1 cellular context compared by ENCODE assay signal in the genomic region with DNA sequence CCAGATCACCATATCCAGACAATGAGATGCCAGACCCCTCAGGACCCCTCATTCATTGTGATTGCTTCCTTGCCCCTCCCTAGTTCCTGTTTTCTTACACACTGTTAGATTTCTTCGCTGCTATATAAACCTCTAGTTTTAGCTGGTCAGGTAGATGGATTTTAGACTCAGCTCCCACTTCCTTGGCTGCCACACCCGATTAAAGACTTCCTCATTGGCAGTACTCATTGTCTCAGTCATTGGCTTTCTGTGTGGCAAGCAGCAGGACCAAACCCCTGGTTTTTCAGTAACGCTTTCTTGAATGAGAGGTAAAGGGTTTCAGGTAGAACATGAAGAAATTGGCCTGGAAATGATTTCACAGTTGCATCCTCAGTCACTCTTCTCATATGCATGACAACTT.
TF ChIP-seq lines count a peak whose summit lies in the region.

No MANE protein-coding gene starts in this region.

TF ChIP-seq in GM23338, 12 proteins besides CTCF, POLR2A, EP300 and RAD21:
- TF ChIP-seq EZH2 (IDR thresholded peaks at IDR 0.05; ENCODE audit: low read depth, unreplicated experiment) (no peak), CREB1 (CRISPR knock-in tag; IDR thresholded peaks at IDR 0.05; ENCODE audit: low read depth) (no peak), EZH2phosphoT487 (IDR thresholded peaks at IDR 0.05; ENCODE audit: unreplicated experiment) (no peak), STAT1 (IDR thresholded peaks at IDR 0.05; ENCODE audit: unreplicated experiment) (no peak), JUNB (IDR thresholded peaks at IDR 0.05; ENCODE audit: unreplicated experiment) (no peak), NANOG (IDR thresholded peaks at IDR 0.05; ENCODE audit: borderline replicate concordance) (no peak), ETS1 (IDR thresholded peaks at IDR 0.05) (no peak), ZNF331 (CRISPR knock-in tag; IDR thresholded peaks at IDR 0.05; ENCODE audit: low read depth) (no peak), REST (IDR thresholded peaks at IDR 0.05; ENCODE audit: unreplicated experiment) (no peak), ZNF114 (CRISPR knock-in tag; IDR thresholded peaks at IDR 0.05) (no peak), POLR2AphosphoS5 (IDR thresholded peaks at IDR 0.05; ENCODE audit: low read depth) (no peak)
- TF ChIP-seq, protein P1, sequence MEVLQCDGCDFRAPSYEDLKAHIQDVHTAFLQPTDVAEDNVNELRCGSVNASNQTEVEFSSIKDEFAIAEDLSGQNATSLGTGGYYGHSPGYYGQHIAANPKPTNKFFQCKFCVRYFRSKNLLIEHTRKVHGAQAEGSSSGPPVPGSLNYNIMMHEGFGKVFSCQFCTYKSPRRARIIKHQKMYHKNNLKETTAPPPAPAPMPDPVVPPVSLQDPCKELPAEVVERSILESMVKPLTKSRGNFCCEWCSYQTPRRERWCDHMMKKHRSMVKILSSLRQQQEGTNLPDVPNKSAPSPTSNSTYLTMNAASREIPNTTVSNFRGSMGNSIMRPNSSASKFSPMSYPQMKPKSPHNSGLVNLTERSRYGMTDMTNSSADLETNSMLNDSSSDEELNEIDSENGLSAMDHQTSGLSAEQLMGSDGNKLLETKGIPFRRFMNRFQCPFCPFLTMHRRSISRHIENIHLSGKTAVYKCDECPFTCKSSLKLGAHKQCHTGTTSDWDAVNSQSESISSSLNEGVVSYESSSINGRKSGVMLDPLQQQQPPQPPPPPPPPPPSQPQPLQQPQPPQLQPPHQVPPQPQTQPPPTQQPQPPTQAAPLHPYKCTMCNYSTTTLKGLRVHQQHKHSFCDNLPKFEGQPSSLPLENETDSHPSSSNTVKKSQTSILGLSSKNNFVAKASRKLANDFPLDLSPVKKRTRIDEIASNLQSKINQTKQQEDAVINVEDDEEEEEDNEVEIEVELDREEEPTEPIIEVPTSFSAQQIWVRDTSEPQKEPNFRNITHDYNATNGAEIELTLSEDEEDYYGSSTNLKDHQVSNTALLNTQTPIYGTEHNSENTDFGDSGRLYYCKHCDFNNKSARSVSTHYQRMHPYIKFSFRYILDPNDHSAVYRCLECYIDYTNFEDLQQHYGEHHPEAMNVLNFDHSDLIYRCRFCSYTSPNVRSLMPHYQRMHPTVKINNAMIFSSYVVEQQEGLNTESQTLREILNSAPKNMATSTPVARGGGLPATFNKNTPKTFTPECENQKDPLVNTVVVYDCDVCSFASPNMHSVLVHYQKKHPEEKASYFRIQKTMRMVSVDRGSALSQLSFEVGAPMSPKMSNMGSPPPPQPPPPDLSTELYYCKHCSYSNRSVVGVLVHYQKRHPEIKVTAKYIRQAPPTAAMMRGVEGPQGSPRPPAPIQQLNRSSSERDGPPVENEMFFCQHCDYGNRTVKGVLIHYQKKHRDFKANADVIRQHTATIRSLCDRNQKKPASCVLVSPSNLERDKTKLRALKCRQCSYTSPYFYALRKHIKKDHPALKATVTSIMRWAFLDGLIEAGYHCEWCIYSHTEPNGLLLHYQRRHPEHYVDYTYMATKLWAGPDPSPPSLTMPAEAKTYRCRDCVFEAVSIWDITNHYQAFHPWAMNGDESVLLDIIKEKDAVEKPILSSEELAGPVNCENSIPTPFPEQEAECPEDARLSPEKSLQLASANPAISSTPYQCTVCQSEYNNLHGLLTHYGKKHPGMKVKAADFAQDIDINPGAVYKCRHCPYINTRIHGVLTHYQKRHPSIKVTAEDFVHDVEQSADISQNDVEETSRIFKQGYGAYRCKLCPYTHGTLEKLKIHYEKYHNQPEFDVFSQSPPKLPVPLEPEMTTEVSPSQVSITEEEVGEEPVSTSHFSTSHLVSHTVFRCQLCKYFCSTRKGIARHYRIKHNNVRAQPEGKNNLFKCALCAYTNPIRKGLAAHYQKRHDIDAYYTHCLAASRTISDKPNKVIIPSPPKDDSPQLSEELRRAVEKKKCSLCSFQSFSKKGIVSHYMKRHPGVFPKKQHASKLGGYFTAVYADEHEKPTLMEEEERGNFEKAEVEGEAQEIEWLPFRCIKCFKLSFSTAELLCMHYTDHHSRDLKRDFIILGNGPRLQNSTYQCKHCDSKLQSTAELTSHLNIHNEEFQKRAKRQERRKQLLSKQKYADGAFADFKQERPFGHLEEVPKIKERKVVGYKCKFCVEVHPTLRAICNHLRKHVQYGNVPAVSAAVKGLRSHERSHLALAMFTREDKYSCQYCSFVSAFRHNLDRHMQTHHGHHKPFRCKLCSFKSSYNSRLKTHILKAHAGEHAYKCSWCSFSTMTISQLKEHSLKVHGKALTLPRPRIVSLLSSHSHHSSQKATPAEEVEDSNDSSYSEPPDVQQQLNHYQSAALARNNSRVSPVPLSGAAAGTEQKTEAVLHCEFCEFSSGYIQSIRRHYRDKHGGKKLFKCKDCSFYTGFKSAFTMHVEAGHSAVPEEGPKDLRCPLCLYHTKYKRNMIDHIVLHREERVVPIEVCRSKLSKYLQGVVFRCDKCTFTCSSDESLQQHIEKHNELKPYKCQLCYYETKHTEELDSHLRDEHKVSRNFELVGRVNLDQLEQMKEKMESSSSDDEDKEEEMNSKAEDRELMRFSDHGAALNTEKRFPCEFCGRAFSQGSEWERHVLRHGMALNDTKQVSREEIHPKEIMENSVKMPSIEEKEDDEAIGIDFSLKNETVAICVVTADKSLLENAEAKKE (CRISPR knock-in tag; IDR thresholded peaks at IDR 0.05): no peak
